ENCODE assay signal across 28 cellular contexts in genomic region chr5:61504143-61504542, GRCh38.
"Had no signal": no experiment of that assay in that cellular context is flagged by ENCODE, and none has a peak within 500 bp of the region (broad histone marks: within the 10 kb centered on the region; RNA-seq: fewer than 3 reads in every experiment).

No MANE protein-coding gene starts in this region.

- ATAC-seq: activated T-cell treated with anti-CD3 and anti-CD28 coated beads, Interleukin-2, amount 50 U/mL, for 4 hours; activated T-helper 17 cell treated with anti-CD3 and anti-CD28 coated beads, Interleukin-2, amount 50 U/mL, for 72 hours; esophagus mucosa; left colon; lower lobe of right lung; naive thymus-derived CD8-positive, alpha-beta T cell had no signal

- H3K9me3 Mint-ChIP-seq: activated CD4-positive, alpha-beta memory T cell treated with anti-CD3 and anti-CD28 coated beads, Interleukin-2, amount 10 ng/mL, durations not matched to agents 7 days and 5 days; activated T-cell treated with anti-CD3 and anti-CD28 coated beads, Interleukin-2, amount 50 U/mL, for 4 hours had no signal

- FAIRE-seq: kidney, TTC549 had no signal

- DNase-seq: activated CD4-positive, alpha-beta memory T cell treated with anti-CD3 and anti-CD28 coated beads, Interleukin-2, amount 10 ng/mL, durations not matched to agents 7 days and 5 days; activated CD4-positive, alpha-beta T cell treated with anti-CD3 and anti-CD28 coated beads for 48 hours; activated gamma-delta T cell treated with Interleukin-2 at 50 U/mL for 16 hours; activated naive CD4-positive, alpha-beta T cell treated with anti-CD3 and anti-CD28 coated beads, Interleukin-2, amount 50 U/mL, for 16 hours; activated T-cell treated with anti-CD3 and anti-CD28 coated beads, Interleukin-2, amount 50 U/mL, for 4 hours; amygdala; caudate nucleus; foreskin fibroblast; head of caudate nucleus; hippocampal formation; kidney; left colon; lower lobe of right lung; mesenchymal stem cell; naive thymus-derived CD8-positive, alpha-beta T cell; occipital lobe; spleen; stimulated activated naive CD4-positive, alpha-beta T cell; T-helper 9 cell; tibial artery had no signal

- H3K4me1 Mint-ChIP-seq: activated CD4-positive, alpha-beta memory T cell treated with anti-CD3 and anti-CD28 coated beads, Interleukin-2, amount 10 ng/mL, durations not matched to agents 7 days and 5 days; activated T-helper 17 cell treated with anti-CD3 and anti-CD28 coated beads, Interleukin-2, amount 50 U/mL, for 72 hours had no signal

- H3K36me3 ChIP-seq: lower lobe of right lung, neural progenitor cell, right atrium auricular region, suprapubic skin, tibial artery had no signal

- H3K27me3 ChIP-seq: neural progenitor cell, right atrium auricular region, spleen, suprapubic skin, tibial artery had no signal

- H3K4me3 ChIP-seq: lower lobe of right lung, neural progenitor cell, right atrium auricular region, spleen, suprapubic skin, tibial artery had no signal

- H3K9me3 ChIP-seq: lower lobe of right lung, right atrium auricular region, spleen, suprapubic skin, tibial artery had no signal

- H3K27ac Mint-ChIP-seq: activated CD4-positive, alpha-beta memory T cell treated with anti-CD3 and anti-CD28 coated beads, Interleukin-2, amount 10 ng/mL, durations not matched to agents 7 days and 5 days; activated T-helper 17 cell treated with anti-CD3 and anti-CD28 coated beads, Interleukin-2, amount 50 U/mL, for 72 hours; naive thymus-derived CD8-positive, alpha-beta T cell; neural progenitor cell had no signal

- H3K4me3 Mint-ChIP-seq: activated CD4-positive, alpha-beta memory T cell treated with anti-CD3 and anti-CD28 coated beads, Interleukin-2, amount 10 ng/mL, durations not matched to agents 7 days and 5 days; activated T-cell treated with anti-CD3 and anti-CD28 coated beads, Interleukin-2, amount 50 U/mL, for 4 hours; activated T-helper 17 cell treated with anti-CD3 and anti-CD28 coated beads, Interleukin-2, amount 50 U/mL, for 72 hours; naive thymus-derived CD8-positive, alpha-beta T cell; neural progenitor cell had no signal

- H3K4me1 ChIP-seq: lower lobe of right lung, neural progenitor cell, parathyroid adenoma, right atrium auricular region, suprapubic skin, tibial artery had no signal

- H3K27ac ChIP-seq: lower lobe of right lung, neural progenitor cell, parathyroid adenoma, right atrium auricular region, spleen, suprapubic skin, tibial artery, VCaP had no signal

- H3K27me3 Mint-ChIP-seq: activated CD4-positive, alpha-beta memory T cell treated with anti-CD3 and anti-CD28 coated beads, Interleukin-2, amount 10 ng/mL, durations not matched to agents 7 days and 5 days; activated T-helper 17 cell treated with anti-CD3 and anti-CD28 coated beads, Interleukin-2, amount 50 U/mL, for 72 hours; naive thymus-derived CD8-positive, alpha-beta T cell had no signal
